In genomic region chr3:151308089-151308488, GRCh38 we compare ENCODE assay signal across 2 cellular contexts.
TF ChIP-seq lines count a peak whose summit lies in the region.

No MANE protein-coding gene starts in this region.

TF ChIP-seq in IMR-90, 13 proteins besides CTCF, POLR2A, EP300 and RAD21:
- no peak for TF ChIP-seq SMC3 (IDR thresholded peaks at IDR 0.05; ENCODE audit: low read depth, low read length)
- no peak for TF ChIP-seq CHD1 (IDR thresholded peaks at IDR 0.05; ENCODE audit: low read depth, low read length)
- TF ChIP-seq RFX5 (IDR thresholded peaks at IDR 0.05; ENCODE audit: low read depth, low read length) = no peak
- TF ChIP-seq BHLHE40 (IDR thresholded peaks at IDR 0.05; ENCODE audit: low read depth, low read length) = no peak
- TF ChIP-seq USF2 (IDR thresholded peaks at IDR 0.05; ENCODE audit: low read depth, low read length) = no peak
- no peak for TF ChIP-seq FOS (IDR thresholded peaks at IDR 0.05; ENCODE audit: low read depth, low read length)
- no peak for TF ChIP-seq ELK1 (IDR thresholded peaks at IDR 0.05; ENCODE audit: borderline replicate concordance, low read depth, low read length)
- TF ChIP-seq MXI1 (IDR thresholded peaks at IDR 0.05; ENCODE audit: borderline replicate concordance, low read depth, low read length) = no peak
- TF ChIP-seq NFE2L2 (IDR thresholded peaks at IDR 0.05; ENCODE audit: low read depth, low read length) = no peak
TF ChIP-seq in IMR-90: peak in this region for 0.

TF ChIP-seq in HEK293T, 16 proteins besides CTCF, POLR2A, EP300 and RAD21:
- TF ChIP-seq FOXK2 (IDR thresholded peaks at IDR 0.05) (no peak), TARDBP (IDR thresholded peaks at IDR 0.05) (no peak), LEF1 (IDR thresholded peaks at IDR 0.05; ENCODE audit: borderline replicate concordance) (no peak), CTBP1 (IDR thresholded peaks at IDR 0.05; ENCODE audit: borderline replicate concordance) (no peak), ZNF384 (IDR thresholded peaks at IDR 0.05) (no peak), SP1 (IDR thresholded peaks at IDR 0.05) (no peak), FOXA1 (IDR thresholded peaks at IDR 0.05) (no peak), PKNOX1 (IDR thresholded peaks at IDR 0.05) (no peak), ARNT (IDR thresholded peaks at IDR 0.05) (no peak), L3MBTL2 (conservative IDR thresholded peaks at IDR 0.05) (no peak), ELF4 (IDR thresholded peaks at IDR 0.05) (no peak), NFRKB (IDR thresholded peaks at IDR 0.05) (no peak)
TF ChIP-seq in HEK293T: peak in this region for 0.
